7 cellular contexts compared by ENCODE assay signal in the genomic region with DNA sequence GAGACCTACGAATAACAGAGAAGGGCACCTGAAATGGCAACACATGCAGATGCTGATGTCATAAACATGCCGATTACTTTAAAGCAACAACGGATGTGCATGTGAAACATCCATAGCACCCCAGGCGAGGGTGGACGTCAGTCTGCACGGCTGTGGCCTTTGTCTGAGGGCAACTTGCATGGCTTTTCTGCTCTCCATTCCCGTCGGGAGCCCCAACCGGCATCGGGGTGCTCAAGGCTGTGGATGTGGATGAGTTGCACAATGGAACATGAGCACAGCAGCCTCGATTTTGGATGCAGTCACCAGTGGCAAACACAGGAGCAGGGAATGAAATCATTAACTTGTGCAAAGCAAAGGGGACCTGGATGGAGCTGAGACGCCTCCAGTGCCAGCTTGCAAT.
"Had no signal": no experiment of that assay in that cellular context is flagged by ENCODE, and none has a peak within 500 bp of the region (broad histone marks: within the 10 kb centered on the region; RNA-seq: fewer than 3 reads in every experiment).

No MANE protein-coding gene starts in this region.

- DNase-seq: GM23248, GOT3, H7, HFFc6, IMR-90 had no signal

- ATAC-seq: HCT116 had no signal

- H3K36me3 ChIP-seq: HAP-1 had no signal

- H3K4me1 ChIP-seq: HAP-1 had no signal

- H3K9me3 ChIP-seq: HAP-1 had no signal

- H3K4me3 ChIP-seq: GM23248, HAP-1 had no signal

- H3K27ac ChIP-seq: GM23248 had no signal
